11 cellular contexts compared by ENCODE assay signal in genomic region chrX:19855700-19856381, GRCh38. TPM values are rescaled to one million over a fixed set of nuclear protein-coding genes. Genes with fewer than 3 reads are reported as not detected.
DNase-seq lines count a peak whose midpoint lies in the region; ATAC-seq and TF ChIP-seq lines count a peak whose summit lies in the region.
"Had no signal": no experiment of that assay in that cellular context is flagged by ENCODE, and none has a peak within 500 bp of the region (broad histone marks: within the 10 kb centered on the region; RNA-seq: fewer than 3 reads in every experiment).

No MANE protein-coding gene starts in this region.

- no peak for DNase-seq in T-cell
- no peak for DNase-seq in mesothelial cell of epicardium (ENCODE audit: low spot score in 2 of 2, unreplicated experiment in 2 of 2)
- DNase-seq in tibial artery: no peak
- DNase-seq in HEK293T (ENCODE audit: extremely low spot score): no peak
- DNase-seq in anterior cingulate cortex (lab: John Stamatoyannopoulos, UW): no peak
- DNase-seq in UCSD-AML1 (lab: John Stamatoyannopoulos, UW; ENCODE audit: unreplicated experiment): no peak
- DNase-seq: activated CD4-positive, CD25-positive, alpha-beta regulatory T cell treated with anti-CD3 and anti-CD28 coated beads, Interleukin-2, amount 50 U/mL, for 72 hours; lower lobe of right lung; NCI-H524 treated with DMSO at 0.1 percent for 48 hours had no signal

- POLR2A ChIA-PET in T-cell (lab: Charles Lee): interaction anchor here (0.6 to 1.2 kb wide), 4 partner anchors 15 to 51 kb away, joined by 3 to 7 read pairs (median 4); no protein-coding TSS in a partner anchor
- POLR2A ChIA-PET in HEK293T (lab: Yijun Ruan, JAX): no interaction called here

- H3K4me1 Mint-ChIP-seq in T-cell (peaks cover 22 to 42% (median 28%) of the 10 kb centered on the region in 3 donors), mesothelial cell of epicardium (peaks cover 31% of the 10 kb centered on the region)

- CTCF ChIA-PET in T-cell (lab: Charles Lee) (interaction anchor here (0.5 to 0.9 kb wide), 3 partner anchors 9 to 84 kb away, joined by 3 to 10 read pairs (median 4); no protein-coding TSS in a partner anchor), HEK293T (lab: Yijun Ruan, JAX) (no interaction called here)

- no peaks in the 10 kb centered on the region for H3K27me3 ChIP-seq in tibial artery

- H3K4me3 Mint-ChIP-seq in T-cell (peak overlapping the region; percentile 48 to 59 (median 55)), mesothelial cell of epicardium (no peak overlapping the region)

- H3K36me3 ChIP-seq in tibial artery: no peaks in the 10 kb centered on the region
- H3K36me3 ChIP-seq: lower lobe of right lung had no signal

- H3K27me3 Mint-ChIP-seq in T-cell: peaks cover 0 to 3% of the 10 kb centered on the region in 2 donors
- no peaks in the 10 kb centered on the region for H3K27me3 Mint-ChIP-seq in mesothelial cell of epicardium (ENCODE audit: low read depth)

- no peaks in the 10 kb centered on the region for H3K9me3 ChIP-seq in tibial artery
- H3K9me3 ChIP-seq: lower lobe of right lung had no signal

- H3K36me3 Mint-ChIP-seq in T-cell (peaks cover 6% of the 10 kb centered on the region), mesothelial cell of epicardium (no peaks in the 10 kb centered on the region)

- no peak overlapping the region for H3K4me3 ChIP-seq in tibial artery
- H3K4me3 ChIP-seq: lower lobe of right lung had no signal

- no peaks in the 10 kb centered on the region for H3K9me3 Mint-ChIP-seq in T-cell
- H3K9me3 Mint-ChIP-seq in mesothelial cell of epicardium: peaks cover 36% of the 10 kb centered on the region

- ATAC-seq in GM18517 (IDR thresholded peaks at IDR 0.05; ENCODE audit: unreplicated experiment) (peak; percentile 35), HG02588 (IDR thresholded peaks at IDR 0.05; ENCODE audit: unreplicated experiment) (peak; percentile 7), T-cell (replicated peaks in 1 of 4) (peak in 1 of 4 experiments; percentile 19)

- H3K27ac ChIP-seq in tibial artery: no peak overlapping the region
- H3K27ac ChIP-seq: lower lobe of right lung had no signal

- no peak for TF ChIP-seq CTCF in mesothelial cell of epicardium (IDR thresholded peaks at IDR 0.05; ENCODE audit: unreplicated experiment)
- no peak for TF ChIP-seq CTCF in tibial artery (IDR thresholded peaks at IDR 0.05)

- no peaks in the 10 kb centered on the region for H3K4me1 ChIP-seq in tibial artery

- intact Hi-C loops in tibial artery (cut with DNase I; ENCODE audit: low total_unique reads): no loop called here

- H3K27ac Mint-ChIP-seq in T-cell: peak overlapping the region; percentile 86 to 87
- H3K27ac Mint-ChIP-seq in mesothelial cell of epicardium: peak overlapping the region; percentile 94

TF ChIP-seq in HEK293T, 16 proteins besides CTCF, POLR2A, EP300 and RAD21:
- TF ChIP-seq NFRKB (IDR thresholded peaks at IDR 0.05): no peak
- TF ChIP-seq HDGF (IDR thresholded peaks at IDR 0.05; ENCODE audit: borderline replicate concordance): no peak
- no peak for TF ChIP-seq FOXK2 (IDR thresholded peaks at IDR 0.05)
- TF ChIP-seq, protein P1, sequence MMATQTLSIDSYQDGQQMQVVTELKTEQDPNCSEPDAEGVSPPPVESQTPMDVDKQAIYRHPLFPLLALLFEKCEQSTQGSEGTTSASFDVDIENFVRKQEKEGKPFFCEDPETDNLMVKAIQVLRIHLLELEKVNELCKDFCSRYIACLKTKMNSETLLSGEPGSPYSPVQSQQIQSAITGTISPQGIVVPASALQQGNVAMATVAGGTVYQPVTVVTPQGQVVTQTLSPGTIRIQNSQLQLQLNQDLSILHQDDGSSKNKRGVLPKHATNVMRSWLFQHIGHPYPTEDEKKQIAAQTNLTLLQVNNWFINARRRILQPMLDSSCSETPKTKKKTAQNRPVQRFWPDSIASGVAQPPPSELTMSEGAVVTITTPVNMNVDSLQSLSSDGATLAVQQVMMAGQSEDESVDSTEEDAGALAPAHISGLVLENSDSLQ (IDR thresholded peaks at IDR 0.05): no peak
- TF ChIP-seq CTBP1 (IDR thresholded peaks at IDR 0.05; ENCODE audit: borderline replicate concordance): no peak
- no peak for TF ChIP-seq L3MBTL2 (conservative IDR thresholded peaks at IDR 0.05)
- no peak for TF ChIP-seq FOXA1 (IDR thresholded peaks at IDR 0.05)
- no peak for TF ChIP-seq ZNF384 (IDR thresholded peaks at IDR 0.05)
- no peak for TF ChIP-seq TARDBP (IDR thresholded peaks at IDR 0.05)
- no peak for TF ChIP-seq ELF4 (IDR thresholded peaks at IDR 0.05)
- no peak for TF ChIP-seq SUZ12 (IDR thresholded peaks at IDR 0.05)
- TF ChIP-seq LEF1 (IDR thresholded peaks at IDR 0.05; ENCODE audit: borderline replicate concordance): no peak
- TF ChIP-seq ARNT (IDR thresholded peaks at IDR 0.05): no peak
- no peak for TF ChIP-seq FOXM1 (IDR thresholded peaks at IDR 0.05; ENCODE audit: borderline replicate concordance)
TF ChIP-seq in HEK293T: peak in this region for 0.

RNA-seq across cellular contexts. Expression of gene SH3KBP1, which starts 31.6 kb away (rescaled TPM):
- 100 to 1,000 TPM; 101 to 143 (median 114) TPM for total RNA-seq in T-cell
- total RNA-seq in mesothelial cell of epicardium: 30.6 to 35.9 TPM (median 32.8 TPM) in 3 replicates
